In the genomic region with DNA sequence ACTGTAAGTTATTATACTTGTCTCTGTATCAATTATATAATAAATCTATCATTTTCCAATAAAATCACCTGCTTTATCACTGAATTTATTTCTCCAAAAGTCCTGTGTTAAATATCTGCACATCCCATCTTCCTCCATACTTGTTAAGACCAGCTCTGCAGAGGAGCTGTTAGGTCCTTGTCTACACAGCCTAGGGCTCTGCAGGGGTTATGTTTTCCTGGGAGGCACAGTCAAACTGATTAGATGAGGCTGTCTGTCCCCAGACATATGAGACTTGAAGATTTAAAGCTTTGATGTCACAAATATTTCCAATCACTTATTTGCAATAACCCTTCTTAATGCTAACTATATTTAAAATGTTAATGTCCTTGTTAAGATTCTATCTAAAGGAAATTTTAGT, we compare ENCODE assay signal across 35 cellular contexts.
"Had no signal": no experiment of that assay in that cellular context is flagged by ENCODE, and none has a peak within 500 bp of the region (broad histone marks: within the 10 kb centered on the region; RNA-seq: fewer than 3 reads in every experiment).

No MANE protein-coding gene starts in this region.

- H3K4me3 ChIP-seq: ascending aorta, breast epithelium, cardiac muscle cell, coronary artery, dorsolateral prefrontal cortex, esophagus muscularis mucosa, gastrocnemius medialis, heart left ventricle had no signal

- H3K9me3 Mint-ChIP-seq: activated CD4-positive, alpha-beta memory T cell treated with anti-CD3 and anti-CD28 coated beads for 36 hours; activated CD4-positive, alpha-beta T cell treated with anti-CD3 and anti-CD28 coated beads, Interleukin-2, amount 10 ng/mL, durations not matched to agents 24 days and 14 days; activated naive CD4-positive, alpha-beta T cell treated with anti-CD3 and anti-CD28 coated beads, Interleukin-2, amount 10 ng/mL, durations not matched to agents 7 days and 5 days; activated naive CD8-positive, alpha-beta T cell treated with anti-CD3 and anti-CD28 coated beads, Interleukin-2, amount 10 ng/mL, durations not matched to agents 7 days and 5 days; activated T-cell treated with anti-CD3 and anti-CD28 coated beads, Interleukin-2, amount 50 U/mL, for 72 hours; brain; T-helper 2 cell treated with Interferon-gamma antibody and Interleukin-4, amounts not matched to agents 5 μg/mL and 100 μg/mL, for 36 hours had no signal

- H3K4me1 ChIP-seq: ascending aorta, breast epithelium, esophagus muscularis mucosa, foreskin keratinocyte, gastrocnemius medialis, heart left ventricle had no signal

- H3K36me3 ChIP-seq: ascending aorta, breast epithelium, cardiac muscle cell, esophagus muscularis mucosa, gastrocnemius medialis, heart left ventricle, WERI-Rb-1 had no signal

- H3K27ac ChIP-seq: ascending aorta, breast epithelium, cardiac muscle cell, coronary artery, dorsolateral prefrontal cortex, esophagus muscularis mucosa, foreskin keratinocyte, gastrocnemius medialis, heart left ventricle, WERI-Rb-1 had no signal

- H3K27me3 Mint-ChIP-seq: activated CD4-positive, alpha-beta memory T cell treated with anti-CD3 and anti-CD28 coated beads for 36 hours; activated CD4-positive, alpha-beta T cell treated with anti-CD3 and anti-CD28 coated beads for 36 hours; activated CD4-positive, alpha-beta T cell treated with anti-CD3 and anti-CD28 coated beads, Interleukin-2, amount 10 ng/mL, durations not matched to agents 24 days and 14 days; activated CD8-positive, alpha-beta memory T cell treated with anti-CD3 and anti-CD28 coated beads, Interleukin-2, amount 10 ng/mL, durations not matched to agents 7 days and 5 days; activated naive CD4-positive, alpha-beta T cell treated with anti-CD3 and anti-CD28 coated beads, Interleukin-2, amount 10 ng/mL, durations not matched to agents 7 days and 5 days; activated naive CD8-positive, alpha-beta T cell treated with anti-CD3 and anti-CD28 coated beads, Interleukin-2, amount 10 ng/mL, durations not matched to agents 7 days and 5 days; brain; dendritic cell treated with granulocyte-macrophage colony-stimulating factor and Interleukin-4, amounts not matched to agents 40 ng/mL and 50 ng/mL, for 4 days had no signal

- ATAC-seq: activated CD4-positive, alpha-beta T cell treated with anti-CD3 and anti-CD28 coated beads for 36 hours; activated CD8-positive, alpha-beta memory T cell treated with anti-CD3 and anti-CD28 coated beads, Interleukin-2, amount 10 ng/mL, durations not matched to agents 7 days and 5 days; activated CD8-positive, alpha-beta T cell treated with anti-CD3 and anti-CD28 coated beads, Interleukin-2, amount 10 ng/mL, durations not matched to agents 7 days and 5 days; activated naive CD4-positive, alpha-beta T cell treated with anti-CD3 and anti-CD28 coated beads, Interleukin-2, amount 50 U/mL, for 72 hours; activated T-cell treated with anti-CD3 and anti-CD28 coated beads, Interleukin-2, amount 50 U/mL, for 72 hours; foreskin keratinocyte; gastrocnemius medialis; heart left ventricle had no signal

- H3K27ac Mint-ChIP-seq: activated CD4-positive, alpha-beta memory T cell treated with anti-CD3 and anti-CD28 coated beads for 36 hours; activated CD4-positive, alpha-beta T cell treated with anti-CD3 and anti-CD28 coated beads for 36 hours; activated CD4-positive, alpha-beta T cell treated with anti-CD3 and anti-CD28 coated beads, Interleukin-2, amount 10 ng/mL, durations not matched to agents 24 days and 14 days; activated CD8-positive, alpha-beta memory T cell treated with anti-CD3 and anti-CD28 coated beads, Interleukin-2, amount 10 ng/mL, durations not matched to agents 7 days and 5 days; activated CD8-positive, alpha-beta T cell treated with anti-CD3 and anti-CD28 coated beads, Interleukin-2, amount 10 ng/mL, durations not matched to agents 7 days and 5 days; activated naive CD4-positive, alpha-beta T cell treated with anti-CD3 and anti-CD28 coated beads, Interleukin-2, amount 10 ng/mL, durations not matched to agents 7 days and 5 days; activated naive CD4-positive, alpha-beta T cell treated with anti-CD3 and anti-CD28 coated beads, Interleukin-2, amount 50 U/mL, for 72 hours; activated naive CD8-positive, alpha-beta T cell treated with anti-CD3 and anti-CD28 coated beads, Interleukin-2, amount 10 ng/mL, durations not matched to agents 7 days and 5 days; activated T-cell treated with anti-CD3 and anti-CD28 coated beads, Interleukin-2, amount 50 U/mL, for 72 hours; brain; dendritic cell treated with granulocyte-macrophage colony-stimulating factor and Interleukin-4, amounts not matched to agents 40 ng/mL and 50 ng/mL, for 4 days; T-helper 2 cell treated with Interferon-gamma antibody and Interleukin-4, amounts not matched to agents 5 μg/mL and 100 μg/mL, for 36 hours had no signal

- H3K36me3 Mint-ChIP-seq: activated CD4-positive, alpha-beta memory T cell treated with anti-CD3 and anti-CD28 coated beads for 36 hours; activated CD8-positive, alpha-beta memory T cell treated with anti-CD3 and anti-CD28 coated beads, Interleukin-2, amount 10 ng/mL, durations not matched to agents 7 days and 5 days; activated naive CD4-positive, alpha-beta T cell treated with anti-CD3 and anti-CD28 coated beads, Interleukin-2, amount 10 ng/mL, durations not matched to agents 7 days and 5 days; activated naive CD4-positive, alpha-beta T cell treated with anti-CD3 and anti-CD28 coated beads, Interleukin-2, amount 50 U/mL, for 72 hours; activated naive CD8-positive, alpha-beta T cell treated with anti-CD3 and anti-CD28 coated beads, Interleukin-2, amount 10 ng/mL, durations not matched to agents 7 days and 5 days; brain had no signal

- H3K4me1 Mint-ChIP-seq: activated CD4-positive, alpha-beta T cell treated with anti-CD3 and anti-CD28 coated beads for 36 hours; activated CD4-positive, alpha-beta T cell treated with anti-CD3 and anti-CD28 coated beads, Interleukin-2, amount 10 ng/mL, durations not matched to agents 24 days and 14 days; activated CD8-positive, alpha-beta memory T cell treated with anti-CD3 and anti-CD28 coated beads, Interleukin-2, amount 10 ng/mL, durations not matched to agents 7 days and 5 days; activated naive CD4-positive, alpha-beta T cell treated with anti-CD3 and anti-CD28 coated beads, Interleukin-2, amount 10 ng/mL, durations not matched to agents 7 days and 5 days; activated naive CD8-positive, alpha-beta T cell treated with anti-CD3 and anti-CD28 coated beads, Interleukin-2, amount 10 ng/mL, durations not matched to agents 7 days and 5 days; brain had no signal

- H3K9me3 ChIP-seq: ascending aorta, breast epithelium, esophagus muscularis mucosa, gastrocnemius medialis, heart left ventricle had no signal

- DNase-seq: activated CD4-positive, alpha-beta memory T cell treated with anti-CD3 and anti-CD28 coated beads for 36 hours; activated CD4-positive, alpha-beta T cell treated with anti-CD3 and anti-CD28 coated beads for 36 hours; activated CD4-positive, alpha-beta T cell treated with anti-CD3 and anti-CD28 coated beads, Interleukin-2, amount 10 ng/mL, durations not matched to agents 24 days and 14 days; activated CD4-positive, CD25-positive, alpha-beta regulatory T cell; activated CD4-positive, CD25-positive, alpha-beta regulatory T cell treated with anti-CD3 and anti-CD28 coated beads, Interleukin-2, amount 50 U/mL, for 72 hours; activated CD8-positive, alpha-beta memory T cell treated with anti-CD3 and anti-CD28 coated beads, Interleukin-2, amount 10 ng/mL, durations not matched to agents 7 days and 5 days; activated CD8-positive, alpha-beta memory T cell treated with anti-CD3 and anti-CD28 coated beads, Interleukin-2, amount 50 U/mL, for 4 hours; activated CD8-positive, alpha-beta T cell treated with anti-CD3 and anti-CD28 coated beads, Interleukin-2, amount 10 ng/mL, durations not matched to agents 7 days and 5 days; activated gamma-delta T cell; activated naive CD4-positive, alpha-beta T cell; activated naive CD4-positive, alpha-beta T cell treated with anti-CD3 and anti-CD28 coated beads, Interleukin-2, amount 10 ng/mL, durations not matched to agents 7 days and 5 days; activated naive CD8-positive, alpha-beta T cell treated with anti-CD3 and anti-CD28 coated beads, Interleukin-2, amount 10 ng/mL, durations not matched to agents 7 days and 5 days; activated T-cell treated with anti-CD3 and anti-CD28 coated beads, Interleukin-2, amount 50 U/mL, for 1 hour; activated T-cell treated with anti-CD3 and anti-CD28 coated beads, Interleukin-2, amount 50 U/mL, for 72 hours; central memory CD4-positive, alpha-beta T cell; cerebellar nuclear complex; dorsolateral prefrontal cortex; effector memory CD4-positive, alpha-beta T cell; erythroblast; foreskin keratinocyte; gastrocnemius medialis; glutamatergic neuron; heart left ventricle; hypothalamus; T1000; WERI-Rb-1 had no signal

- H3K27me3 ChIP-seq: ascending aorta, breast epithelium, cardiac muscle cell, dorsolateral prefrontal cortex, esophagus muscularis mucosa, foreskin keratinocyte, gastrocnemius medialis, heart left ventricle had no signal

- H3K4me3 Mint-ChIP-seq: activated CD4-positive, alpha-beta memory T cell treated with anti-CD3 and anti-CD28 coated beads for 36 hours; activated CD4-positive, alpha-beta T cell treated with anti-CD3 and anti-CD28 coated beads for 36 hours; activated CD4-positive, alpha-beta T cell treated with anti-CD3 and anti-CD28 coated beads, Interleukin-2, amount 10 ng/mL, durations not matched to agents 24 days and 14 days; activated CD8-positive, alpha-beta memory T cell treated with anti-CD3 and anti-CD28 coated beads, Interleukin-2, amount 10 ng/mL, durations not matched to agents 7 days and 5 days; activated CD8-positive, alpha-beta T cell treated with anti-CD3 and anti-CD28 coated beads, Interleukin-2, amount 10 ng/mL, durations not matched to agents 7 days and 5 days; activated naive CD4-positive, alpha-beta T cell treated with anti-CD3 and anti-CD28 coated beads, Interleukin-2, amount 10 ng/mL, durations not matched to agents 7 days and 5 days; activated naive CD8-positive, alpha-beta T cell treated with anti-CD3 and anti-CD28 coated beads, Interleukin-2, amount 10 ng/mL, durations not matched to agents 7 days and 5 days; activated T-cell treated with anti-CD3 and anti-CD28 coated beads, Interleukin-2, amount 50 U/mL, for 72 hours; brain; dendritic cell treated with granulocyte-macrophage colony-stimulating factor and Interleukin-4, amounts not matched to agents 40 ng/mL and 50 ng/mL, for 4 days; T-helper 2 cell treated with Interferon-gamma antibody and Interleukin-4, amounts not matched to agents 5 μg/mL and 100 μg/mL, for 36 hours had no signal
